In the genomic region with DNA sequence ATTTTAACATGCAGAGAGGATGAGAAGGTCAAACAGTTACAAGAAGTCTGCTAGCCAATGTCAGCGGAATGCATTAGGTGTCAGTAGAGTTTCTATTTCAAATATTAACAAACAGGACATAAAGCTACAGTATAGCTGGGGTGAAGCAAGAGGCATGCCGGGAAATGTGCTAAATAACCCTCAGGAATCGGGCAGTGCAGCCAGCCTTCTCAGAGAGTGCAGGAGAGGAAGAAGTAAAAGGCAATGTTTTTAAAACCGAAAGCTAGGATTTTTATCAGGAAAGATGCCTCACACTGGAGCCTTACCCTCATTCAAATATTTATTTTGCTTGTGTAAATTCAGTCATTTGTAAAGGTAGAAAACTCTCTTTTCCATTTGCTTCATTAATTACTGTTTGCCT, we compare ENCODE assay signal across 18 cellular contexts. TPM values are rescaled to one million over a fixed set of nuclear protein-coding genes. Genes with fewer than 3 reads are reported as not detected.
DNase-seq lines count a peak whose midpoint lies in the region; TF ChIP-seq lines count a peak whose summit lies in the region.
"Had no signal": no experiment of that assay in that cellular context is flagged by ENCODE, and none has a peak within 500 bp of the region (broad histone marks: within the 10 kb centered on the region; RNA-seq: fewer than 3 reads in every experiment).

No MANE protein-coding gene starts in this region.

- peak overlapping the region; percentile 62 for H3K27ac ChIP-seq in HUES48 (ENCODE audit: low read depth, low read length)
- H3K27ac ChIP-seq in mammary epithelial cell (ENCODE audit: insufficient read depth, low read depth, low read length), result no peak overlapping the region
- H3K27ac ChIP-seq in trophoblast cell (ENCODE audit: low read depth, low read length), result no peak overlapping the region

- H2BK12ac ChIP-seq in trophoblast cell (ENCODE audit: low read length), result no peak overlapping the region

- intact Hi-C loops in mammary epithelial cell (cut with micrococcal nuclease), result no loop called here

- no peak overlapping the region for H3K14ac ChIP-seq in trophoblast cell (ENCODE audit: low read length)

- H3K4me3 ChIP-seq in HUES48 (ENCODE audit: low read depth, low read length) (no peak overlapping the region), WI38 (ENCODE audit: low read depth, low read length) (peak overlapping the region; percentile 5), mammary epithelial cell (replicated peaks in 1 of 3; ENCODE audit: insufficient read depth in 1 of 3, low read depth in 2 of 3, low read length in 3 of 3) (no peak overlapping the region), trophoblast cell (ENCODE audit: low read depth, low read length) (no peak overlapping the region)
- H3K4me3 ChIP-seq: HAP-1 had no signal

- H3K4ac ChIP-seq in trophoblast cell (ENCODE audit: low read depth, low read length), result no peak overlapping the region

- H2AFZ ChIP-seq in mammary epithelial cell (ENCODE audit: low read depth, low read length) (no peak overlapping the region), trophoblast cell (ENCODE audit: insufficient read depth, low read length, poor library complexity) (no peak overlapping the region)

- no peak overlapping the region for H3K18ac ChIP-seq in trophoblast cell (ENCODE audit: low read length)

- TF ChIP-seq CTCF in WI38 (IDR thresholded peaks at IDR 0.05; ENCODE audit: low read depth, low read length), result no peak
- TF ChIP-seq CTCF in mammary epithelial cell (conservative IDR thresholded peaks at IDR 0.05 in 1 of 2, IDR thresholded peaks at IDR 0.05 in 1 of 2; ENCODE audit: extremely low read depth in 1 of 2, insufficient read depth in 1 of 2, low read depth in 1 of 2, low read length in 2 of 2), result no peak

- WGBS in mammary epithelial cell (ENCODE audit: low coverage, missing lambda C conversion rate), result 59% methylated on average over 4 of the region's 4 CpGs
- no CpG with 5 or more reads among the region's 4 CpGs for WGBS in trophoblast cell (ENCODE audit: extremely low coverage, insufficient coverage, insufficient read length)

- H2BK5ac ChIP-seq in trophoblast cell (ENCODE audit: low read depth, low read length, poor library complexity), result no peak overlapping the region

- H2AK5ac ChIP-seq in trophoblast cell (ENCODE audit: low read length), result no peak overlapping the region

- H3K79me1 ChIP-seq in trophoblast cell (ENCODE audit: low read length), result no peaks in the 10 kb centered on the region

- H3K79me2 ChIP-seq in mammary epithelial cell (ENCODE audit: insufficient read depth, low read length) (no peaks in the 10 kb centered on the region), trophoblast cell (ENCODE audit: control insufficient read depth, insufficient read depth, low read length, poor library complexity) (no peaks in the 10 kb centered on the region)

- H3K9ac ChIP-seq in HUES48 (ENCODE audit: low read depth, low read length) (no peak overlapping the region), mammary epithelial cell (ENCODE audit: insufficient read depth, low read length) (no peak overlapping the region), trophoblast cell (ENCODE audit: low read length) (no peak overlapping the region)

- no peaks in the 10 kb centered on the region for H4K20me1 ChIP-seq in mammary epithelial cell (ENCODE audit: insufficient read depth, low read length)

- H4K91ac ChIP-seq in trophoblast cell (ENCODE audit: low read depth, low read length), result no peak overlapping the region

- no TSS peak for BruUV-seq in mammary epithelial cell (replicated peaks; lab: Mats Ljungman, UMichigan)

- H3K9me3 ChIP-seq in HUES48 (ENCODE audit: control insufficient read depth, insufficient read depth, low read length), result no peaks in the 10 kb centered on the region
- no peaks in the 10 kb centered on the region for H3K9me3 ChIP-seq in mammary epithelial cell (replicated peaks; ENCODE audit: insufficient read depth, low read length)
- H3K9me3 ChIP-seq in trophoblast cell (ENCODE audit: insufficient read depth, low read depth, low read length), result no peaks in the 10 kb centered on the region
- H3K9me3 ChIP-seq: HAP-1 had no signal

- H4K12ac ChIP-seq in trophoblast cell (ENCODE audit: low read depth, low read length), result no peak overlapping the region

- H3K4me1 ChIP-seq in HUES48 (ENCODE audit: control insufficient read depth, insufficient read depth, low read length), result peaks cover 15% of the 10 kb centered on the region
- H3K4me1 ChIP-seq in mammary epithelial cell (ENCODE audit: insufficient read depth, low read length), result no peaks in the 10 kb centered on the region
- H3K4me1 ChIP-seq in trophoblast cell (ENCODE audit: control insufficient read depth in 1 of 2, insufficient read depth in 2 of 2, low read length in 2 of 2), result no peaks in the 10 kb centered on the region

- H3K27me3 ChIP-seq in HUES48 (ENCODE audit: control insufficient read depth, insufficient read depth, low read length) (no peaks in the 10 kb centered on the region), mammary epithelial cell (ENCODE audit: insufficient read depth, low read length) (peaks cover 1% of the 10 kb centered on the region), trophoblast cell (ENCODE audit: insufficient read depth, low read length) (no peaks in the 10 kb centered on the region)

- in situ Hi-C loops in mammary epithelial cell (cut with MboI; ENCODE audit: low sequenced_read_pairs in 2 of 2), result no loop called here

- no peak overlapping the region for H3K4me2 ChIP-seq in mammary epithelial cell (ENCODE audit: insufficient read depth, low read depth, low read length)
- no peak overlapping the region for H3K4me2 ChIP-seq in trophoblast cell (ENCODE audit: low read length)

- H2BK120ac ChIP-seq in trophoblast cell (ENCODE audit: insufficient read depth, low read length, poor library complexity), result no peak overlapping the region

- peak; percentile 13 for DNase-seq in A172 (ENCODE audit: low spot score)
- peak; percentile 25 for DNase-seq in iris pigment epithelial cell (ENCODE audit: low read depth)
- no peak for DNase-seq in effector CD4-positive, alpha-beta T cell
- no peak for DNase-seq in mammary epithelial cell
- DNase-seq in midbrain (lab: John Stamatoyannopoulos, UW), result no peak
- DNase-seq in trophoblast cell, result no peak
- DNase-seq: activated CD4-positive, alpha-beta T cell treated with anti-CD3 and anti-CD28 coated beads, Interleukin-2, amount 50 U/mL, for 1 hour; activated T-cell treated with anti-CD3 and anti-CD28 coated beads, Interleukin-2, amount 50 U/mL, for 4 hours; cortex of kidney; KBM-7; NCI-H1436; NCI-H510A treated with DMSO at 0.1 percent for 48 hours; occipital lobe; stimulated activated naive CD4-positive, alpha-beta T cell treated with Interleukin-2 at 50 U/mL for 16 hours; T-helper 17 cell had no signal

- CTCF ChIA-PET in mammary epithelial cell (lab: Charles Lee; ENCODE audit: low non-redundant PET), result no interaction called here

- no peak overlapping the region for H4K8ac ChIP-seq in trophoblast cell (ENCODE audit: low read depth, low read length)

- dilution Hi-C loops in mammary epithelial cell (cut with HindIII; ENCODE audit: low sequenced_read_pairs), result no loop called here

- H3K23ac ChIP-seq in trophoblast cell (ENCODE audit: low read length), result no peak overlapping the region

- H3K36me3 ChIP-seq in HUES48 (ENCODE audit: control insufficient read depth, insufficient read depth, low read length) (no peaks in the 10 kb centered on the region), mammary epithelial cell (ENCODE audit: insufficient read depth, low read length) (no peaks in the 10 kb centered on the region), trophoblast cell (ENCODE audit: control insufficient read depth in 1 of 2, insufficient read depth in 2 of 2, low read length in 2 of 2) (no peaks in the 10 kb centered on the region)
- H3K36me3 ChIP-seq: HAP-1 had no signal

RNA-seq across cellular contexts. Expression of a gene that starts 59.1 kb away (rescaled TPM):
- total RNA-seq in A172 (2014; rRNA removed; shearing (Covaris generic)), result 0.67 TPM in 1 of 2 replicates, not detected in the other
- total RNA-seq in mammary epithelial cell, result under 1 TPM in 1 of 2 donors, not detected in 1; under 0.01 TPM
- polyA plus RNA-seq in mammary epithelial cell, result not detected
- not detected for polyA minus RNA-seq in mammary epithelial cell
- 0.06 and 0.08 TPM in 2 replicates for polyA plus RNA-seq in trophoblast cell (2013)
- total RNA-seq: activated T-cell treated with anti-CD3 and anti-CD28 coated beads, Interleukin-2, amount 50 U/mL, for 4 hours; T-helper 17 cell had no signal

Comparison
In these comparisons a context has a peak if more than half of its experiments do, and no peak if none do; other contexts are left out.
1. DNase-seq: peak in A172 (single experiment) and iris pigment epithelial cell (single experiment); none in effector CD4-positive, alpha-beta T cell (single experiment), mammary epithelial cell (single experiment), midbrain (single experiment) and trophoblast cell (0 of 2).